Comparison of ENCODE assay signal across 1 cellular context in the genomic region with DNA sequence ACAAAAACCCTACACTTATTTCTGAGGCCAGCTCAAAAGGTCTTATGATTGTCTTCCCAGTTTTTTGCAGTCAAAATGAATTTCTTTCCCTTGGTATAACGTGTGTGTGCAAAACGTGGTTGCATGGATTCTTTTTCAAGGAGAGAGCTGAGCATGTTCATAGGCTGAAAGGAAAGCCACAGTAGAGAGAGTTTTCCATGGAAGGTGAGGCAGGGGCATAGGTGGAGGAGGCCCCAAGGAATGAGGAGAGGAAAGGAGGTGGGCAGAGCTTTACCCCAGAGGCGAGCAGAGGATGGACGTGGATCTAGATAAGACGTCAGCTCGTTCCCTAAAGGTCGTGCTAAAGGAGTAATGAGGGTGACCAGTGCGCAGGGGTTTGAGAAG.
TF ChIP-seq lines count a peak whose summit lies in the region.

No MANE protein-coding gene starts in this region.

TF ChIP-seq in HepG2, 621 proteins besides CTCF, POLR2A, EP300 and RAD21 (continued from another document and continues in another):
- TF ChIP-seq, protein P1, sequence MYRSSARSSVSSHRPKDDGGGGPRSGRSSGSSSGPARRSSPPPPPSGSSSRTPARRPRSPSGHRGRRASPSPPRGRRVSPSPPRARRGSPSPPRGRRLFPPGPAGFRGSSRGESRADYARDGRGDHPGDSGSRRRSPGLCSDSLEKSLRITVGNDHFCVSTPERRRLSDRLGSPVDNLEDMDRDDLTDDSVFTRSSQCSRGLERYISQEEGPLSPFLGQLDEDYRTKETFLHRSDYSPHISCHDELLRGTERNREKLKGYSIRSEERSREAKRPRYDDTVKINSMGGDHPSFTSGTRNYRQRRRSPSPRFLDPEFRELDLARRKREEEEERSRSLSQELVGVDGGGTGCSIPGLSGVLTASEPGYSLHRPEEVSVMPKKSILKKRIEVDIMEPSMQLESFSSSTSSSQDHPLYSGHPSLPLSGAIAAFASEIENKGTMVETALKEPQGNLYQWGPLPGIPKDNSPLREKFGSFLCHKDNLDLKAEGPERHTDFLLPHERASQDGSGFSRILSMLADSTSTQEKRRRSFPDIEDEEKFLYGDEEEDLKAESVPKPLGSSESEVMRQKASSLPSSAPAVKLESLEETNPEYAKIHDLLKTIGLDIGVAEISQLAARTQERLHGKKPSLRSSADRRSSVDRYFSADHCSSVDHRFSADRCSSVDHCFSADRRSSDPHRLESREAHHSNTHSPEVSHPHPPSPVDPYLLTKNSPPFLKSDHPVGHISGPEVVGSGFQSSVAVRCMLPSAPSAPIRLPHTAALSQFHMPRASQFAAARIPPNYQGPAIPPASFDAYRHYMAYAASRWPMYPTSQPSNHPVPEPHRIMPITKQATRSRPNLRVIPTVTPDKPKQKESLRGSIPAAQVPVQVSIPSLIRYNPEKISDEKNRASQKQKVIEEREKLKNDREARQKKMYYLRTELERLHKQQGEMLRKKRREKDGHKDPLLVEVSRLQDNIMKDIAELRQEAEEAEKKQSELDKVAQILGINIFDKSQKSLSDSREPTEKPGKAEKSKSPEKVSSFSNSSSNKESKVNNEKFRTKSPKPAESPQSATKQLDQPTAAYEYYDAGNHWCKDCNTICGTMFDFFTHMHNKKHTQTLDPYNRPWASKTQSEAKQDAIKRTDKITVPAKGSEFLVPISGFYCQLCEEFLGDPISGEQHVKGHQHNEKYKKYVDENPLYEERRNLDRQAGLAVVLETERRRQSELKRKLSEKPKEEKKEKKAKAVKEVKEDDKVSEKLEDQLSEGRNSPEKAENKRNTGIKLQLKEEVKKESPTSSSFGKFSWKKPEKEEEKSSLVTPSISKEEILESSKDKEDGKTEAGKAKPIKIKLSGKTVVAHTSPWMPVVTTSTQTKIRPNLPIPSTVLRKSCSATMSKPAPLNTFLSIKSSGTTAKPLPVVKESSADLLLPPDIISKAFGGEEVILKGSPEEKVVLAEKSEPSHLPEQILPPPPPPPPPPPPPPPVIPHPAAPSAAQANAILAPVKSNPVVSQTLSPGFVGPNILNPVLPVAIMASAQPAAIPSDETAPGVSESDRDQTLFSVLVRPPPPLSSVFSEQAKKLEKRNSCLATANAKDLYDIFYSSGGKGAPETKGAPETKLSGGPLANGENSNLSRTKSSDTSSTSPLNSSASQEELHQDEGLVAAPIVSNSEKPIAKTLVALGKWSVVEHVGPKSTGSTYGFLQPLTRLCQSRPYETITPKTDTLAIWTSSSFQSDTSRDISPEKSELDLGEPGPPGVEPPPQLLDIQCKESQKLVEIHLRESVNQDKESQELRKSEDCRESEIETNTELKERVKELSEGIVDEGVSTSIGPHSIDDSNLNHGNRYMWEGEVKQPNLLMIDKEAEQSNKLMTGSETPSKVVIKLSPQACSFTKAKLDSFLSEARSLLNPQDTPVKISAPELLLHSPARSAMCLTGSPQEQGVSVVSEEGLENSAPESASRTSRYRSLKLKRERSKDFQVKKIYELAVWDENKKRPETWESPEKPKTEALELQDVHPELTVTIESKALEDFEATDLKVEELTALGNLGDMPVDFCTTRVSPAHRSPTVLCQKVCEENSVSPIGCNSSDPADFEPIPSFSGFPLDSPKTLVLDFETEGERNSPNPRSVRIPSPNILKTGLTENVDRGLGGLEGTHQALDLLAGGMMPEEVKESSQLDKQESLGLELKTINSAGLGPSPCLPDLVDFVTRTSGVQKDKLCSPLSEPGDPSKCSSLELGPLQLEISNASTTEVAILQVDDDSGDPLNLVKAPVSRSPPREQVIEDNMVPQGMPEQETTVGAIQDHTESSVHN (CRISPR knock-in tag; IDR thresholded peaks at IDR 0.05), result no peak; the same call in 1 of the 2 replicates
- TF ChIP-seq RFX3 (CRISPR knock-in tag; IDR thresholded peaks at IDR 0.05), result no peak
- TF ChIP-seq, protein P2, sequence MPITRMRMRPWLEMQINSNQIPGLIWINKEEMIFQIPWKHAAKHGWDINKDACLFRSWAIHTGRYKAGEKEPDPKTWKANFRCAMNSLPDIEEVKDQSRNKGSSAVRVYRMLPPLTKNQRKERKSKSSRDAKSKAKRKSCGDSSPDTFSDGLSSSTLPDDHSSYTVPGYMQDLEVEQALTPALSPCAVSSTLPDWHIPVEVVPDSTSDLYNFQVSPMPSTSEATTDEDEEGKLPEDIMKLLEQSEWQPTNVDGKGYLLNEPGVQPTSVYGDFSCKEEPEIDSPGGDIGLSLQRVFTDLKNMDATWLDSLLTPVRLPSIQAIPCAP (CRISPR knock-in tag; IDR thresholded peaks at IDR 0.05; ENCODE audit: low read depth), result no peak
- no peak; the same call in 1 of the 2 replicates for TF ChIP-seq ZNF709 (CRISPR knock-in tag; IDR thresholded peaks at IDR 0.05)
- no peak for TF ChIP-seq SUZ12 (IDR thresholded peaks at IDR 0.05; ENCODE audit: low read depth, low read length)
- no peak for TF ChIP-seq SATB2 (CRISPR knock-in tag; IDR thresholded peaks at IDR 0.05)
- TF ChIP-seq ZNF780A (CRISPR knock-in tag; IDR thresholded peaks at IDR 0.05), result no peak
- no peak for TF ChIP-seq NPAS2 (CRISPR knock-in tag; IDR thresholded peaks at IDR 0.05; ENCODE audit: borderline replicate concordance)
- TF ChIP-seq POLR2AphosphoS5 (IDR thresholded peaks at IDR 0.05; ENCODE audit: low read depth, low read length), result peak; percentile 56
- TF ChIP-seq ZNF768 (CRISPR knock-in tag; IDR thresholded peaks at IDR 0.05), result no peak
- TF ChIP-seq, protein P3, sequence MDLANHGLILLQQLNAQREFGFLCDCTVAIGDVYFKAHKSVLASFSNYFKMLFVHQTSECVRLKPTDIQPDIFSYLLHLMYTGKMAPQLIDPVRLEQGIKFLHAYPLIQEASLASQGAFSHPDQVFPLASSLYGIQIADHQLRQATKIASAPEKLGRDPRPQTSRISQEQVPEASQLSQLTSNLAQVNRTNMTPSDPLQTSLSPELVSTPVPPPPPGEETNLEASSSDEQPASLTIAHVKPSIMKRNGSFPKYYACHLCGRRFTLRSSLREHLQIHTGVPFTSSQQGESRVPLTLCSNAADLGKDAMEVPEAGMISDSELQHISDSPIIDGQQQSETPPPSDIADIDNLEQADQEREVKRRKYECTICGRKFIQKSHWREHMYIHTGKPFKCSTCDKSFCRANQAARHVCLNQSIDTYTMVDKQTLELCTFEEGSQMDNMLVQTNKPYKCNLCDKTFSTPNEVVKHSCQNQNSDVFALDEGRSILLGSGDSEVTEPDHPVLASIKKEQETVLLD (CRISPR knock-in tag; IDR thresholded peaks at IDR 0.05; ENCODE audit: low read depth), result no peak
- TF ChIP-seq ZNF10 (CRISPR knock-in tag; IDR thresholded peaks at IDR 0.05; ENCODE audit: borderline replicate concordance, low read depth), result no peak
- TF ChIP-seq JDP2 (CRISPR knock-in tag; IDR thresholded peaks at IDR 0.05; ENCODE audit: borderline replicate concordance), result no peak
- TF ChIP-seq SMARCE1 (IDR thresholded peaks at IDR 0.05; ENCODE audit: borderline replicate concordance), result no peak
- TF ChIP-seq ZNF83 (CRISPR knock-in tag; IDR thresholded peaks at IDR 0.05; ENCODE audit: borderline replicate concordance), result no peak
- TF ChIP-seq, protein P4, sequence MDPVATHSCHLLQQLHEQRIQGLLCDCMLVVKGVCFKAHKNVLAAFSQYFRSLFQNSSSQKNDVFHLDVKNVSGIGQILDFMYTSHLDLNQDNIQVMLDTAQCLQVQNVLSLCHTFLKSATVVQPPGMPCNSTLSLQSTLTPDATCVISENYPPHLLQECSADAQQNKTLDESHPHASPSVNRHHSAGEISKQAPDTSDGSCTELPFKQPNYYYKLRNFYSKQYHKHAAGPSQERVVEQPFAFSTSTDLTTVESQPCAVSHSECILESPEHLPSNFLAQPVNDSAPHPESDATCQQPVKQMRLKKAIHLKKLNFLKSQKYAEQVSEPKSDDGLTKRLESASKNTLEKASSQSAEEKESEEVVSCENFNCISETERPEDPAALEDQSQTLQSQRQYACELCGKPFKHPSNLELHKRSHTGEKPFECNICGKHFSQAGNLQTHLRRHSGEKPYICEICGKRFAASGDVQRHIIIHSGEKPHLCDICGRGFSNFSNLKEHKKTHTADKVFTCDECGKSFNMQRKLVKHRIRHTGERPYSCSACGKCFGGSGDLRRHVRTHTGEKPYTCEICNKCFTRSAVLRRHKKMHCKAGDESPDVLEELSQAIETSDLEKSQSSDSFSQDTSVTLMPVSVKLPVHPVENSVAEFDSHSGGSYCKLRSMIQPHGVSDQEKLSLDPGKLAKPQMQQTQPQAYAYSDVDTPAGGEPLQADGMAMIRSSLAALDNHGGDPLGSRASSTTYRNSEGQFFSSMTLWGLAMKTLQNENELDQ (CRISPR knock-in tag; IDR thresholded peaks at IDR 0.05; ENCODE audit: borderline replicate concordance), result peak; percentile 39; the same call in 1 of the 2 replicates
- TF ChIP-seq REL (CRISPR knock-in tag; conservative IDR thresholded peaks at IDR 0.05), result no peak
- TF ChIP-seq, protein P5, sequence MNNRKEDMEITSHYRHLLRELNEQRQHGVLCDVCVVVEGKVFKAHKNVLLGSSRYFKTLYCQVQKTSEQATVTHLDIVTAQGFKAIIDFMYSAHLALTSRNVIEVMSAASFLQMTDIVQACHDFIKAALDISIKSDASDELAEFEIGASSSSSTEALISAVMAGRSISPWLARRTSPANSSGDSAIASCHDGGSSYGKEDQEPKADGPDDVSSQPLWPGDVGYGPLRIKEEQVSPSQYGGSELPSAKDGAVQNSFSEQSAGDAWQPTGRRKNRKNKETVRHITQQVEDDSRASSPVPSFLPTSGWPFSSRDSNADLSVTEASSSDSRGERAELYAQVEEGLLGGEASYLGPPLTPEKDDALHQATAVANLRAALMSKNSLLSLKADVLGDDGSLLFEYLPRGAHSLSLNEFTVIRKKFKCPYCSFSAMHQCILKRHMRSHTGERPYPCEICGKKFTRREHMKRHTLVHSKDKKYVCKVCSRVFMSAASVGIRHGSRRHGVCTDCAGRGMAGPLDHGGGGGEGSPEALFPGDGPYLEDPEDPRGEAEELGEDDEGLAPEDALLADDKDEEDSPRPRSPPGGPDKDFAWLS (CRISPR knock-in tag; IDR thresholded peaks at IDR 0.05; ENCODE audit: borderline replicate concordance), result no peak
- TF ChIP-seq SOX13 (IDR thresholded peaks at IDR 0.05), result no peak
- TF ChIP-seq SOX13 (CRISPR knock-in tag; conservative IDR thresholded peaks at IDR 0.05 in 1 of 2, IDR thresholded peaks at IDR 0.05 in 1 of 2), result no peak
- TF ChIP-seq MAFF (IDR thresholded peaks at IDR 0.05; ENCODE audit: low read depth, low read length), result no peak
- no peak for TF ChIP-seq ELF3 (CRISPR knock-in tag; IDR thresholded peaks at IDR 0.05)
- TF ChIP-seq FOSL1 (CRISPR knock-in tag; IDR thresholded peaks at IDR 0.05; ENCODE audit: borderline replicate concordance), result no peak
- TF ChIP-seq, protein P6, sequence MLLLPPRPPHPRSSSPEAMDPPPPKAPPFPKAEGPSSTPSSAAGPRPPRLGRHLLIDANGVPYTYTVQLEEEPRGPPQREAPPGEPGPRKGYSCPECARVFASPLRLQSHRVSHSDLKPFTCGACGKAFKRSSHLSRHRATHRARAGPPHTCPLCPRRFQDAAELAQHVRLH (CRISPR knock-in tag; IDR thresholded peaks at IDR 0.05; ENCODE audit: borderline replicate concordance, low read depth), result no peak
- no peak for TF ChIP-seq ZNF672 (CRISPR knock-in tag; IDR thresholded peaks at IDR 0.05)
- no peak for TF ChIP-seq IKZF4 (CRISPR knock-in tag; IDR thresholded peaks at IDR 0.05; ENCODE audit: borderline replicate concordance, low read depth, not compliant biosample characterization)
- TF ChIP-seq, protein P7, sequence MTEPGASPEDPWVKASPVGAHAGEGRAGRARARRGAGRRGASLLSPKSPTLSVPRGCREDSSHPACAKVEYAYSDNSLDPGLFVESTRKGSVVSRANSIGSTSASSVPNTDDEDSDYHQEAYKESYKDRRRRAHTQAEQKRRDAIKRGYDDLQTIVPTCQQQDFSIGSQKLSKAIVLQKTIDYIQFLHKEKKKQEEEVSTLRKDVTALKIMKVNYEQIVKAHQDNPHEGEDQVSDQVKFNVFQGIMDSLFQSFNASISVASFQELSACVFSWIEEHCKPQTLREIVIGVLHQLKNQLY (CRISPR knock-in tag; IDR thresholded peaks at IDR 0.05), result no peak
- no peak for TF ChIP-seq MEIS1 (CRISPR knock-in tag; IDR thresholded peaks at IDR 0.05; ENCODE audit: borderline replicate concordance)
- no peak for TF ChIP-seq FOSL2 (CRISPR knock-in tag; IDR thresholded peaks at IDR 0.05)
- no peak for TF ChIP-seq EZH2 (conservative IDR thresholded peaks at IDR 0.05; ENCODE audit: low read depth, low read length)
- no peak for TF ChIP-seq MIXL1 (CRISPR knock-in tag; IDR thresholded peaks at IDR 0.05)
- no peak for TF ChIP-seq ZFP62 (CRISPR knock-in tag; IDR thresholded peaks at IDR 0.05)
- TF ChIP-seq ZNF292 (CRISPR knock-in tag; IDR thresholded peaks at IDR 0.05; ENCODE audit: borderline replicate concordance, low read depth), result no peak
- TF ChIP-seq, protein P8, sequence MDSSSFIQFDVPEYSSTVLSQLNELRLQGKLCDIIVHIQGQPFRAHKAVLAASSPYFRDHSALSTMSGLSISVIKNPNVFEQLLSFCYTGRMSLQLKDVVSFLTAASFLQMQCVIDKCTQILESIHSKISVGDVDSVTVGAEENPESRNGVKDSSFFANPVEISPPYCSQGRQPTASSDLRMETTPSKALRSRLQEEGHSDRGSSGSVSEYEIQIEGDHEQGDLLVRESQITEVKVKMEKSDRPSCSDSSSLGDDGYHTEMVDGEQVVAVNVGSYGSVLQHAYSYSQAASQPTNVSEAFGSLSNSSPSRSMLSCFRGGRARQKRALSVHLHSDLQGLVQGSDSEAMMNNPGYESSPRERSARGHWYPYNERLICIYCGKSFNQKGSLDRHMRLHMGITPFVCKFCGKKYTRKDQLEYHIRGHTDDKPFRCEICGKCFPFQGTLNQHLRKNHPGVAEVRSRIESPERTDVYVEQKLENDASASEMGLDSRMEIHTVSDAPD (CRISPR knock-in tag; IDR thresholded peaks at IDR 0.05), result no peak
- no peak for TF ChIP-seq ZNF567 (CRISPR knock-in tag; IDR thresholded peaks at IDR 0.05; ENCODE audit: borderline replicate concordance)
- TF ChIP-seq ZNF564 (CRISPR knock-in tag; IDR thresholded peaks at IDR 0.05), result no peak
- TF ChIP-seq SAFB2 (CRISPR knock-in tag; IDR thresholded peaks at IDR 0.05; ENCODE audit: borderline replicate concordance, low read depth), result no peak
- TF ChIP-seq, protein P9, sequence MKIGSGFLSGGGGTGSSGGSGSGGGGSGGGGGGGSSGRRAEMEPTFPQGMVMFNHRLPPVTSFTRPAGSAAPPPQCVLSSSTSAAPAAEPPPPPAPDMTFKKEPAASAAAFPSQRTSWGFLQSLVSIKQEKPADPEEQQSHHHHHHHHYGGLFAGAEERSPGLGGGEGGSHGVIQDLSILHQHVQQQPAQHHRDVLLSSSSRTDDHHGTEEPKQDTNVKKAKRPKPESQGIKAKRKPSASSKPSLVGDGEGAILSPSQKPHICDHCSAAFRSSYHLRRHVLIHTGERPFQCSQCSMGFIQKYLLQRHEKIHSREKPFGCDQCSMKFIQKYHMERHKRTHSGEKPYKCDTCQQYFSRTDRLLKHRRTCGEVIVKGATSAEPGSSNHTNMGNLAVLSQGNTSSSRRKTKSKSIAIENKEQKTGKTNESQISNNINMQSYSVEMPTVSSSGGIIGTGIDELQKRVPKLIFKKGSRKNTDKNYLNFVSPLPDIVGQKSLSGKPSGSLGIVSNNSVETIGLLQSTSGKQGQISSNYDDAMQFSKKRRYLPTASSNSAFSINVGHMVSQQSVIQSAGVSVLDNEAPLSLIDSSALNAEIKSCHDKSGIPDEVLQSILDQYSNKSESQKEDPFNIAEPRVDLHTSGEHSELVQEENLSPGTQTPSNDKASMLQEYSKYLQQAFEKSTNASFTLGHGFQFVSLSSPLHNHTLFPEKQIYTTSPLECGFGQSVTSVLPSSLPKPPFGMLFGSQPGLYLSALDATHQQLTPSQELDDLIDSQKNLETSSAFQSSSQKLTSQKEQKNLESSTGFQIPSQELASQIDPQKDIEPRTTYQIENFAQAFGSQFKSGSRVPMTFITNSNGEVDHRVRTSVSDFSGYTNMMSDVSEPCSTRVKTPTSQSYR (CRISPR knock-in tag; IDR thresholded peaks at IDR 0.05; ENCODE audit: borderline replicate concordance), result no peak
- TF ChIP-seq ZMYM2 (CRISPR knock-in tag; IDR thresholded peaks at IDR 0.05), result no peak
- TF ChIP-seq SETDB1 (CRISPR knock-in tag; IDR thresholded peaks at IDR 0.05; ENCODE audit: borderline replicate concordance), result no peak
- TF ChIP-seq ZBTB1 (CRISPR knock-in tag; IDR thresholded peaks at IDR 0.05; ENCODE audit: borderline replicate concordance), result no peak
